8 cellular contexts compared by ENCODE assay signal in genomic region chr19:52922841-52923781, GRCh38. TPM values are rescaled to one million over a fixed set of nuclear protein-coding genes. Genes with fewer than 3 reads are reported as not detected.
A peak's percentile ranks its signal among the peaks of the same experiment; 100 is the strongest.
DNase-seq lines count a peak whose midpoint lies in the region; ATAC-seq and TF ChIP-seq lines count a peak whose summit lies in the region.

ZNF888 (minus strand) TSS chr19:52923428; CDS start chr19:52917873, 5,555 bp downstream.

- H3K79me2 ChIP-seq in PC-3 (ENCODE audit: low read length) = peaks cover 12% of the 10 kb centered on the region

- peaks cover 8 to 14% of the 10 kb centered on the region in 2 donors for H3K36me3 Mint-ChIP-seq in CD4-positive, alpha-beta memory T cell
- H3K36me3 Mint-ChIP-seq in naive B cell = no peaks in the 10 kb centered on the region

- TF ChIP-seq POLR2A in esophagus squamous epithelium (IDR thresholded peaks at IDR 0.05) = peak in 1 of 4 donors; percentile 45

- WGBS in esophagus squamous epithelium, 2 donors = 1% methylated on average over 20 to 32 of the region's 55 CpGs

- H3K4me2 ChIP-seq in PC-3 (ENCODE audit: low read length) = peak within 1 kb of the TSS; percentile 84

- H3K4me3 ChIP-seq in CD4-positive, alpha-beta memory T cell (ENCODE audit: low read length in 2 of 2) = peak within 1 kb of the TSS; percentile 58 to 85
- H3K4me3 ChIP-seq in PC-3 (ENCODE audit: low read length) = peak within 1 kb of the TSS; percentile 74
- H3K4me3 ChIP-seq in esophagus squamous epithelium = peak within 1 kb of the TSS; percentile 55 to 86 (median 60)

- no peaks in the 10 kb centered on the region for H3K9me3 ChIP-seq in CD4-positive, alpha-beta memory T cell (ENCODE audit: control insufficient read depth in 1 of 2, low read length in 2 of 2)
- H3K9me3 ChIP-seq in PC-3 (ENCODE audit: low read length) (no peaks in the 10 kb centered on the region), esophagus squamous epithelium (no peaks in the 10 kb centered on the region)

- peaks cover 14 to 34% (median 25%) of the 10 kb centered on the region in 4 donors for H3K4me1 Mint-ChIP-seq in CD4-positive, alpha-beta memory T cell
- peaks cover 16 to 32% (median 32%) of the 10 kb centered on the region in 3 donors for H3K4me1 Mint-ChIP-seq in naive B cell

- H3K9ac ChIP-seq in PC-3 (ENCODE audit: low read length) = peak within 1 kb of the TSS; percentile 70

- TF ChIP-seq CTCF in PC-3 (conservative IDR thresholded peaks at IDR 0.05; ENCODE audit: low read depth, low read length) (no peak), esophagus squamous epithelium (IDR thresholded peaks at IDR 0.05) (no peak)

- POLR2A ChIA-PET in CD4-positive, alpha-beta memory T cell (lab: Charles Lee; ENCODE audit: partially characterized antibody) = no interaction called here
- POLR2A ChIA-PET in PC-3 (lab: Charles Lee; ENCODE audit: unreplicated experiment) = no interaction called here

- CTCF ChIA-PET in CD4-positive, alpha-beta memory T cell (lab: Charles Lee; ENCODE audit: partially characterized antibody) = no interaction called here
- CTCF ChIA-PET in PC-3 (lab: Charles Lee) = no interaction called here

- no peaks in the 10 kb centered on the region for H3K9me2 ChIP-seq in PC-3 (replicated peaks; ENCODE audit: low read length)

- H3K9me3 Mint-ChIP-seq in CD4-positive, alpha-beta memory T cell = peaks cover 0 to 19% (median 0%) of the 10 kb centered on the region in 8 donors
- no peaks in the 10 kb centered on the region for H3K9me3 Mint-ChIP-seq in naive B cell

- peaks cover 14% of the 10 kb centered on the region for H3K4me1 ChIP-seq in CD4-positive, alpha-beta memory T cell (ENCODE audit: insufficient read depth, low read length)
- H3K4me1 ChIP-seq in PC-3 (ENCODE audit: insufficient read depth, low read length) = peaks cover 14% of the 10 kb centered on the region
- peaks cover 9 to 26% (median 12%) of the 10 kb centered on the region in 3 donors for H3K4me1 ChIP-seq in esophagus squamous epithelium

- peak; percentile 77 to 88 (median 80) for DNase-seq in CD4-positive, alpha-beta memory T cell
- DNase-seq in HS-27A (ENCODE audit: low read depth) (peak; percentile 80), PC-3 (peak; percentile 83), activated T-helper 1 cell treated with Interleukin-2 at 50 U/mL for 16 hours (ENCODE audit: low read depth) (peak; percentile 76), esophagus squamous epithelium (lab: John Stamatoyannopoulos, UW) (peak; percentile 51), naive B cell (peak; percentile 82)
- DNase-seq in stimulated activated CD8-positive, alpha-beta memory T cell treated with anti-CD3 and anti-CD28 coated beads, Interleukin-7, amount 100 ng/mL, for 48 hours (ENCODE audit: extremely low read depth in 1 of 2, low read depth in 1 of 2) = peak; percentile 57 to 69

- ATAC-seq in GM19455 (IDR thresholded peaks at IDR 0.05; ENCODE audit: unreplicated experiment) = peak; percentile 88
- peak; percentile 96 for ATAC-seq in PC-3
- peak; percentile 99 for ATAC-seq in naive B cell (ENCODE audit: low read depth in 2 of 2)

- H3K4me3 Mint-ChIP-seq in CD4-positive, alpha-beta memory T cell = peak within 1 kb of the TSS; percentile 87 to 99 (median 94)
- peak within 1 kb of the TSS; percentile 71 to 97 (median 95) for H3K4me3 Mint-ChIP-seq in naive B cell

- peak within 1 kb of the TSS; percentile 77 for H2AFZ ChIP-seq in PC-3 (ENCODE audit: low read length)

- H3K36me3 ChIP-seq in CD4-positive, alpha-beta memory T cell (ENCODE audit: insufficient read depth, low read length) = no peaks in the 10 kb centered on the region
- H3K36me3 ChIP-seq in PC-3 (ENCODE audit: low read depth, low read length) (peaks cover 10% of the 10 kb centered on the region; the same call in 1 of the 2 replicates), esophagus squamous epithelium (peaks cover 0 to 22% (median 0%) of the 10 kb centered on the region in 3 donors)

- H3F3A ChIP-seq in PC-3 (ENCODE audit: low read length, unreplicated experiment) = no peaks in the 10 kb centered on the region

- BruUV-seq in PC-3 (replicated peaks; lab: Mats Ljungman, UMichigan) = TSS peak; percentile 85

- peak within 1 kb of the TSS; percentile 88 to 95 (median 93) for H3K27ac Mint-ChIP-seq in CD4-positive, alpha-beta memory T cell
- peak within 1 kb of the TSS; percentile 44 to 98 (median 94) for H3K27ac Mint-ChIP-seq in naive B cell

- H3K27ac ChIP-seq in CD4-positive, alpha-beta memory T cell (ENCODE audit: low read depth, low read length) = peak within 1 kb of the TSS; percentile 61
- H3K27ac ChIP-seq in PC-3 (ENCODE audit: low read length) (peak within 1 kb of the TSS; percentile 70), esophagus squamous epithelium (peak within 1 kb of the TSS; percentile 86 to 92 (median 90))

- no peaks in the 10 kb centered on the region for H3K27me3 ChIP-seq in CD4-positive, alpha-beta memory T cell (ENCODE audit: insufficient read depth, low read length)
- H3K27me3 ChIP-seq in PC-3 (ENCODE audit: low read length) = no peaks in the 10 kb centered on the region
- H3K27me3 ChIP-seq in esophagus squamous epithelium = no peaks in the 10 kb centered on the region

- intact Hi-C loops in CD4-positive, alpha-beta memory T cell (cut with micrococcal nuclease) = loop anchor here (2.0 to 5.0 kb wide), 4 partner anchors 20 to 69 kb away; partner anchors contain the start of genes ZNF320 and ZNF816
- intact Hi-C loops in PC-3 (cut with micrococcal nuclease) = loop anchor here (2.0 to 5.0 kb wide), 3 partner anchors 20 to 186 kb away; partner anchors contain the start of genes ZNF320 and ZNF611
- intact Hi-C loops in esophagus squamous epithelium (cut with DNase I) = no loop called here

- peaks cover 0 to 6% of the 10 kb centered on the region in 2 donors for H3K27me3 Mint-ChIP-seq in CD4-positive, alpha-beta memory T cell
- H3K27me3 Mint-ChIP-seq in naive B cell = no peaks in the 10 kb centered on the region

- H4K20me1 ChIP-seq in PC-3 (ENCODE audit: low read length) = no peaks in the 10 kb centered on the region

RNA-seq across cellular contexts. Expression of gene ZNF888, which starts in this region (rescaled TPM):
- total RNA-seq in CD4-positive, alpha-beta memory T cell = 10 to 100 TPM; 10.7 to 11.4 TPM
- 1 to 10 TPM; 1.2 to 2.8 TPM for polyA plus RNA-seq in CD4-positive, alpha-beta memory T cell
- total RNA-seq in PC-3 (2014; rRNA removed) (5.2 and 5.4 TPM in 2 replicates), esophagus squamous epithelium (1 to 10 TPM; 1.8 to 6.3 (median 4.1) TPM)
- 1 to 10 TPM in 5 of 6 donors, not detected in 1; 1.7 to 5.2 (median 4.1) TPM for polyA plus RNA-seq in naive B cell (ENCODE audit: low read depth in 6 of 6)

Comparison
In these comparisons a context has a peak if more than half of its experiments do, and no peak if none do; other contexts are left out.
1. Peak in every context shown above with its lines: DNase-seq, ATAC-seq, H3K4me3 ChIP-seq and H3K27ac ChIP-seq.